ENCODE assay signal across 25 cellular contexts in the genomic region with DNA sequence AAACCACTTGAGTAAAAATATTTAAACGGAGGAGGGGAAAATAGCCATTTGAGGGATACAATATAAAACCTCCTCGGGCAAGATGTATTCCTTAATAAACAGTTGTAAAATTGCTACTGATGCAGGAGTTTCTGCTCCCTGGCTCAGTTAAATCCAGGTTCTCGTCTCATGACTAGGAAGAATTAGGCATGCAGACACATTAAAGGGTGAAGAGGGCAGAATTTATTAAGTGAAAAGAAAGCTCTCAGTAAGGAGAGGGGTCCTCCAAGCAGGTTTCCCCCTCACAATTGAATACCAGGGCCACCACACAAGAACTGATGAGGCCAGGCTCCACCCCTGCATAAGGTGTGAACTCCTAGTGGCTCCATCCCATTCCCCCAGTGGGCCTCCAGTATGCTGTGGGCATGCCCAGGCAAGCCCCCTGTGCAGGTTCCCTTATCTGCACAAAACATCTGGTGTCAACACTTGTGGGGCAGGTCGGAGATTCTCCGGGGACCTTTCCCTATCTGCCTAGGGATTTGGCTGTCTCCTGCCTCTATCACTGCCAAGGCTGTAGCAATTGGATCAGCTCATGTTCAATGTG.
A peak's percentile ranks its signal among the peaks of the same experiment; 100 is the strongest.
DNase-seq lines count a peak whose midpoint lies in the region; ATAC-seq and TF ChIP-seq lines count a peak whose summit lies in the region.
"Had no signal": no experiment of that assay in that cellular context is flagged by ENCODE, and none has a peak within 500 bp of the region (broad histone marks: within the 10 kb centered on the region; RNA-seq: fewer than 3 reads in every experiment).

No MANE protein-coding gene starts in this region.

- no peak for TF ChIP-seq CTCF in brain (conservative IDR thresholded peaks at IDR 0.05)
- no peak for TF ChIP-seq CTCF in nephron progenitor cell (IDR thresholded peaks at IDR 0.05)
- TF ChIP-seq CTCF in tibial artery (IDR thresholded peaks at IDR 0.05) = no peak

- H3K4me3 Mint-ChIP-seq in brain (no peak overlapping the region), nephron progenitor cell (peak overlapping the region; percentile 1)
- H3K4me3 Mint-ChIP-seq: activated CD8-positive, alpha-beta T cell treated with anti-CD3 and anti-CD28 coated beads, Interleukin-2, amount 10 ng/mL, durations not matched to agents 7 days and 5 days; activated T-cell treated with anti-CD3 and anti-CD28 coated beads, Interleukin-2, amount 50 U/mL, for 4 hours; T-helper 2 cell treated with Interferon-gamma antibody and Interleukin-4, amounts not matched to agents 5 μg/mL and 100 μg/mL, for 36 hours had no signal

- H3K4me1 Mint-ChIP-seq in brain = peaks cover 62% of the 10 kb centered on the region
- H3K4me1 Mint-ChIP-seq in nephron progenitor cell = peaks cover 72% of the 10 kb centered on the region

- intact Hi-C loops in tibial artery (cut with DNase I; ENCODE audit: low total_unique reads) = no loop called here

- H3K9me3 Mint-ChIP-seq in brain (peaks cover 0 to 7% (median 2%) of the 10 kb centered on the region in 5 experiments), nephron progenitor cell (peaks cover 7% of the 10 kb centered on the region)
- H3K9me3 Mint-ChIP-seq: activated T-cell treated with anti-CD3 and anti-CD28 coated beads, Interleukin-2, amount 50 U/mL, for 4 hours; T-helper 2 cell treated with Interferon-gamma antibody and Interleukin-4, amounts not matched to agents 5 μg/mL and 100 μg/mL, for 36 hours had no signal

- no peaks in the 10 kb centered on the region for H3K27me3 Mint-ChIP-seq in brain
- no peaks in the 10 kb centered on the region for H3K27me3 Mint-ChIP-seq in nephron progenitor cell (ENCODE audit: low read depth, poor library complexity)

- H3K4me1 ChIP-seq in tibial artery = no peaks in the 10 kb centered on the region
- H3K4me1 ChIP-seq: foreskin keratinocyte, stomach, upper lobe of right lung had no signal

- H3K27ac Mint-ChIP-seq in brain (peak overlapping the region in 4 of 5 experiments; percentile 62 to 84 (median 75)), nephron progenitor cell (peak overlapping the region; percentile 88)
- H3K27ac Mint-ChIP-seq: activated CD8-positive, alpha-beta T cell treated with anti-CD3 and anti-CD28 coated beads, Interleukin-2, amount 10 ng/mL, durations not matched to agents 7 days and 5 days; T-helper 2 cell treated with Interferon-gamma antibody and Interleukin-4, amounts not matched to agents 5 μg/mL and 100 μg/mL, for 36 hours had no signal

- peak; percentile 2 for DNase-seq in DMS53 (lab: John Stamatoyannopoulos, UW)
- no peak for DNase-seq in DMS53 treated with DMSO at 0.1 percent for 48 hours (lab: John Stamatoyannopoulos, UW; ENCODE audit: unreplicated experiment)
- DNase-seq in LoVo (ENCODE audit: low spot score) = peak; percentile 33
- DNase-seq in nephron progenitor cell = peak; percentile 12
- no peak for DNase-seq in tibial artery
- no peak for DNase-seq in stimulated activated CD4-positive, alpha-beta T cell treated with anti-CD3 and anti-CD28 coated beads, Interleukin-4, amount 100 ng/mL, for 24 hours
- DNase-seq: activated CD4-positive, CD25-positive, alpha-beta regulatory T cell; activated CD8-positive, alpha-beta T cell treated with anti-CD3 and anti-CD28 coated beads, Interleukin-2, amount 10 ng/mL, durations not matched to agents 7 days and 5 days; activated naive CD4-positive, alpha-beta T cell treated with Interleukin-2 at 50 U/mL for 16 hours; activated T-cell treated with anti-CD3 and anti-CD28 coated beads, Interleukin-2, amount 50 U/mL, for 4 hours; amniotic stem cell; caudate nucleus; foreskin keratinocyte; GDM1; NCI-H2107; NK-92 treated with Interleukin-12 subunit alpha and Interleukin-12 subunit beta, amount 100 ng/mL, for 24 hours; retina; RPMI8226; stomach; upper lobe of right lung had no signal

- no peak overlapping the region for H3K4me3 ChIP-seq in tibial artery
- H3K4me3 ChIP-seq: stomach, upper lobe of right lung had no signal

- no peaks in the 10 kb centered on the region for H3K27me3 ChIP-seq in tibial artery
- H3K27me3 ChIP-seq: foreskin keratinocyte, stomach, upper lobe of right lung had no signal

- ATAC-seq in HG03108 (IDR thresholded peaks at IDR 0.05; ENCODE audit: unreplicated experiment) = no peak
- ATAC-seq: activated CD8-positive, alpha-beta T cell treated with anti-CD3 and anti-CD28 coated beads, Interleukin-2, amount 10 ng/mL, durations not matched to agents 7 days and 5 days; activated T-cell treated with anti-CD3 and anti-CD28 coated beads, Interleukin-2, amount 50 U/mL, for 4 hours; foreskin keratinocyte; SK-N-SH treated with all-trans-retinoic acid at 6 μM for 48 hours; upper lobe of right lung had no signal

- peaks cover 25% of the 10 kb centered on the region for H3K36me3 Mint-ChIP-seq in brain
- peaks cover under 1% of the 10 kb centered on the region for H3K36me3 Mint-ChIP-seq in nephron progenitor cell (ENCODE audit: low read depth)

- H3K9me3 ChIP-seq in tibial artery = no peaks in the 10 kb centered on the region
- H3K9me3 ChIP-seq: stomach, upper lobe of right lung had no signal

- no peak overlapping the region for H3K27ac ChIP-seq in tibial artery
- H3K27ac ChIP-seq: foreskin keratinocyte, HL-60, stomach, upper lobe of right lung had no signal

- H3K36me3 ChIP-seq in tibial artery = no peaks in the 10 kb centered on the region
- H3K36me3 ChIP-seq: stomach, upper lobe of right lung had no signal

Comparison
In these comparisons a context has a peak if more than half of its experiments do, and no peak if none do; other contexts are left out.
1. DNase-seq: peak in DMS53 (single experiment), LoVo (single experiment) and nephron progenitor cell (single experiment); none in DMS53 treated with DMSO at 0.1 percent for 48 hours (single experiment), tibial artery (0 of 2) and stimulated activated CD4-positive, alpha-beta T cell treated with anti-CD3 and anti-CD28 coated beads, Interleukin-4, amount 100 ng/mL, for 24 hours (single experiment).